ENCODE assay signal across 13 cellular contexts in the genomic region with DNA sequence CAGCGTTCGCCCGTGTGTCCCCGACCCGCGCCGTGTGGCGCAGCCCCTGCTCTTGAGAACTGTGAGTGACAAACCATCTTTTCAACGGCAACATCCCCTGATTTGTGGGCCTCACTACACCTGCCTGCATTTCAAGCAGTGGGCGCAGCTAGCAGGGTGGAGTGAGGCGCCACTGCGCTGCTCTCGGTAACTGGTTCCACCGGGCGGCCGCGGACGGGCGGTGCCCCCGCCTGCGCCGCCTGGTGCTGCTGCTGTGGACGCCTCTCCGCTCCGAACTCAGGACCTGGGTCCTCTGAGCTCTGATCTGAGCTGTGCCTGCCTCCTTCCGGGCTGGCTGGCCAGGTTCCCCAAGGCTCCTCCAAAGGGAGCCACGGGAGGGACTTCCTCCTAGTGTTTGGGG. TPM values are rescaled to one million over a fixed set of nuclear protein-coding genes. Genes with fewer than 3 reads are reported as not detected.
A peak's percentile ranks its signal among the peaks of the same experiment; 100 is the strongest.
DNase-seq lines count a peak whose midpoint lies in the region; ATAC-seq and TF ChIP-seq lines count a peak whose summit lies in the region.
"Had no signal": no experiment of that assay in that cellular context is flagged by ENCODE, and none has a peak within 500 bp of the region (broad histone marks: within the 10 kb centered on the region; RNA-seq: fewer than 3 reads in every experiment).

No MANE protein-coding gene starts in this region.

- no peaks in the 10 kb centered on the region for H3K9me3 Mint-ChIP-seq in central memory CD8-positive, alpha-beta T cell
- no peaks in the 10 kb centered on the region for H3K9me3 Mint-ChIP-seq in type B pancreatic cell

- peak overlapping the region; percentile 5 for H3K4me3 Mint-ChIP-seq in central memory CD8-positive, alpha-beta T cell
- no peak overlapping the region for H3K4me3 Mint-ChIP-seq in type B pancreatic cell

- H3K27me3 ChIP-seq in lower lobe of right lung (ENCODE audit: low read depth), result peaks cover 9% of the 10 kb centered on the region

- H3K27ac ChIP-seq in lower lobe of right lung, result no peak overlapping the region

- no peak for ATAC-seq in central memory CD8-positive, alpha-beta T cell (replicated peaks; ENCODE audit: extremely low read depth, poor library complexity, severe bottlenecking)
- ATAC-seq in lower lobe of right lung, result peak; percentile 76 to 79
- ATAC-seq in GM18520 (IDR thresholded peaks at IDR 0.05; ENCODE audit: unreplicated experiment), result no peak

- peak overlapping the region; percentile 21 for H3K27ac Mint-ChIP-seq in central memory CD8-positive, alpha-beta T cell (ENCODE audit: low read depth)
- H3K27ac Mint-ChIP-seq in type B pancreatic cell, result peak overlapping the region; percentile 54

- DNase-seq in NCI-H748 (lab: John Stamatoyannopoulos, UW; ENCODE audit: unreplicated experiment) (peak; percentile 47), NCI-H748 treated with DMSO at 0.1 percent for 48 hours (lab: John Stamatoyannopoulos, UW) (no peak), lower lobe of right lung (no peak), type B pancreatic cell (ENCODE audit: extremely low spot score, unreplicated experiment) (no peak), DMS153 (lab: John Stamatoyannopoulos, UW) (no peak), LoVo (ENCODE audit: low spot score) (no peak)
- no peak for DNase-seq in central memory CD8-positive, alpha-beta T cell (ENCODE audit: low spot score in 2 of 2)
- DNase-seq: activated T-cell treated with anti-CD3 and anti-CD28 coated beads, Interleukin-2, amount 50 U/mL, for 1 hour; foreskin melanocyte; KG1 had no signal

- H3K36me3 Mint-ChIP-seq in central memory CD8-positive, alpha-beta T cell (ENCODE audit: insufficient read depth), result peaks cover 4% of the 10 kb centered on the region
- no peaks in the 10 kb centered on the region for H3K36me3 Mint-ChIP-seq in type B pancreatic cell

- H3K4me3 ChIP-seq in lower lobe of right lung, result no peak overlapping the region
- H3K4me3 ChIP-seq: A549 had no signal

- peaks cover 15% of the 10 kb centered on the region for H3K4me1 Mint-ChIP-seq in central memory CD8-positive, alpha-beta T cell
- H3K4me1 Mint-ChIP-seq in type B pancreatic cell (ENCODE audit: unreplicated experiment), result peaks cover 3% of the 10 kb centered on the region

- no peak for TF ChIP-seq CTCF in lower lobe of right lung (IDR thresholded peaks at IDR 0.05)
- no peak for TF ChIP-seq CTCF in type B pancreatic cell (conservative IDR thresholded peaks at IDR 0.05)

- no peaks in the 10 kb centered on the region for H3K9me3 ChIP-seq in lower lobe of right lung
- H3K9me3 ChIP-seq: A549 had no signal

- H3K27me3 Mint-ChIP-seq in central memory CD8-positive, alpha-beta T cell, result peaks cover 5% of the 10 kb centered on the region
- peaks cover 25% of the 10 kb centered on the region for H3K27me3 Mint-ChIP-seq in type B pancreatic cell

- intact Hi-C loops in lower lobe of right lung (cut with DNase I), result no loop called here

- no peaks in the 10 kb centered on the region for H3K36me3 ChIP-seq in lower lobe of right lung

- peaks cover 8% of the 10 kb centered on the region for H3K4me1 ChIP-seq in lower lobe of right lung

RNA-seq across cellular contexts. Expression of gene DEGS2, which starts 5.9 kb away (rescaled TPM):
- 5.8 TPM for total RNA-seq in lower lobe of right lung
- 5.2 and 7.6 TPM in 2 replicates for total RNA-seq in type B pancreatic cell (ENCODE audit: low replicate concordance)
- total RNA-seq: RPMI7951 had no signal

Comparison
In these comparisons a context has a peak if more than half of its experiments do, and no peak if none do; other contexts are left out.
1. ATAC-seq: peak in lower lobe of right lung (2 of 2); none in central memory CD8-positive, alpha-beta T cell (single experiment) and GM18520 (single experiment).